Comparison of ENCODE assay signal across 34 cellular contexts in genomic region chr9:82431121-82431520, GRCh38.
"Had no signal": no experiment of that assay in that cellular context is flagged by ENCODE, and none has a peak within 500 bp of the region (broad histone marks: within the 10 kb centered on the region; RNA-seq: fewer than 3 reads in every experiment).

No MANE protein-coding gene starts in this region.

- DNase-seq: activated effector memory CD4-positive, alpha-beta T cell treated with anti-CD3 and anti-CD28 coated beads, Interleukin-2, amount 50 U/mL, for 16 hours; activated effector memory CD4-positive, alpha-beta T cell treated with Interleukin-2 at 50 U/mL for 16 hours; activated gamma-delta T cell; activated gamma-delta T cell treated with Interleukin-2 at 50 U/mL for 16 hours; activated naive CD4-positive, alpha-beta T cell; activated naive CD4-positive, alpha-beta T cell treated with anti-CD3 and anti-CD28 coated beads for 36 hours; activated naive CD4-positive, alpha-beta T cell treated with anti-CD3 and anti-CD28 coated beads, Interleukin-2, amount 10 ng/mL, durations not matched to agents 7 days and 5 days; activated naive CD4-positive, alpha-beta T cell treated with anti-CD3 and anti-CD28 coated beads, Interleukin-2, amount 50 U/mL, for 16 hours; activated naive CD4-positive, alpha-beta T cell treated with Interleukin-2 at 50 U/mL for 16 hours; activated naive CD8-positive, alpha-beta T cell treated with anti-CD3 and anti-CD28 coated beads for 36 hours; activated naive CD8-positive, alpha-beta T cell treated with anti-CD3 and anti-CD28 coated beads, Interleukin-2, amount 10 ng/mL, durations not matched to agents 7 days and 5 days; activated naive CD8-positive, alpha-beta T cell treated with anti-CD3 and anti-CD28 coated beads, Interleukin-2, amount 50 U/mL, for 24 hours; activated T-cell treated with anti-CD3 and anti-CD28 coated beads, Interleukin-2, amount 50 U/mL, for 1 hour; activated T-cell treated with anti-CD3 and anti-CD28 coated beads, Interleukin-2, amount 50 U/mL, for 24 hours; activated T-cell treated with anti-CD3 and anti-CD28 coated beads, Interleukin-2, amount 50 U/mL, for 4 hours; activated T-cell treated with anti-CD3 and anti-CD28 coated beads, Interleukin-2, amount 50 U/mL, for 48 hours; activated T-cell treated with anti-CD3 and anti-CD28 coated beads, Interleukin-2, amount 50 U/mL, for 72 hours; adrenal gland; amniotic stem cell; amygdala; anterior cingulate cortex; aorta; body of pancreas; brain microvascular endothelial cell; caudate nucleus; central memory CD4-positive, alpha-beta T cell; cerebellar nuclear complex had no signal

- H3K36me3 ChIP-seq: adrenal gland, ascending aorta, brain microvascular endothelial cell, breast epithelium, cardiac muscle cell had no signal

- FAIRE-seq: astrocyte, bronchial epithelial cell had no signal

- ATAC-seq: activated naive CD4-positive, alpha-beta T cell treated with anti-CD3 and anti-CD28 coated beads, Interleukin-2, amount 50 U/mL, for 72 hours; activated naive CD8-positive, alpha-beta T cell treated with anti-CD3 and anti-CD28 coated beads, Interleukin-2, amount 50 U/mL, for 24 hours; activated T-cell treated with anti-CD3 and anti-CD28 coated beads, Interleukin-2, amount 50 U/mL, for 4 hours; activated T-cell treated with anti-CD3 and anti-CD28 coated beads, Interleukin-2, amount 50 U/mL, for 72 hours; activated T-helper 17 cell treated with anti-CD3 and anti-CD28 coated beads, Interleukin-2, amount 50 U/mL, for 72 hours; body of pancreas had no signal

- H3K4me1 ChIP-seq: adrenal gland, ascending aorta, body of pancreas, breast epithelium had no signal

- H3K27ac ChIP-seq: adrenal gland, ascending aorta, body of pancreas, brain microvascular endothelial cell, breast epithelium, cardiac muscle cell had no signal

- H3K9me3 ChIP-seq: adrenal gland, body of pancreas had no signal

- H3K4me3 ChIP-seq: adrenal gland, ascending aorta, body of pancreas, breast epithelium, cardiac muscle cell had no signal
